In the genomic region with DNA sequence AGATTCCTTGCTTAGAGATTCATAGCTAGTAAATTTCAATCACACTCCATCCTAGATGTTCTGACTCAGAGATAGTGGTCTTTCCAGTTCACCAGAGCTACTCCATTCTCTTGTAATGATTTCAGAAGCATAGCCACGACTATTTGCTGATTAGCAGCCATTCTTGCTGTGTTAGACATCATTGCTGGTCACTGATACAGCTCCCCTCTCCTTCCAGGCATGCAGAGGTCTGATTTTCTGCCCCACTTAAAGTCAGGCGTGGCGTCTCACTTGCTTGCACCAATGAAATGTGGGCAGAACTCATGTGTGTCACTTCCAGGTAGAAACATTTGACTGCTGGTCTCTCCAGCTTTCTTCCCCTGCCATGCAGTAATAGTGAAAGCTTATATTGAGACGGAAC, we compare ENCODE assay signal across 19 cellular contexts.
A peak's percentile ranks its signal among the peaks of the same experiment; 100 is the strongest.
DNase-seq lines count a peak whose midpoint lies in the region; ATAC-seq, FAIRE-seq and TF ChIP-seq lines count a peak whose summit lies in the region.
"Had no signal": no experiment of that assay in that cellular context is flagged by ENCODE, and none has a peak within 500 bp of the region (broad histone marks: within the 10 kb centered on the region; RNA-seq: fewer than 3 reads in every experiment).

No MANE protein-coding gene starts in this region.

- no peak for FAIRE-seq in bronchial epithelial cell (lab: Jason Lieb, UNC)
- FAIRE-seq: endometrium, GM12878 had no signal

- CTCF ChIA-PET in activated naive CD4-positive, alpha-beta T cell treated with anti-CD3 and anti-CD28 coated beads, Interleukin-2, amount 10 ng/mL, durations not matched to agents 7 days and 5 days (lab: Charles Lee): interaction anchor here (0.6 kb wide), 1 partner anchor 679 kb away, joined by 3 read pairs; no protein-coding TSS in a partner anchor

- H3K4me3 ChIP-seq in bronchial epithelial cell (ENCODE audit: low read depth, low read length): no peak overlapping the region
- H3K4me3 ChIP-seq: breast epithelium, GM12878, mucosa of descending colon, prostate gland had no signal

- peaks cover 3% of the 10 kb centered on the region for H3K4me1 Mint-ChIP-seq in activated naive CD4-positive, alpha-beta T cell treated with anti-CD3 and anti-CD28 coated beads, Interleukin-2, amount 10 ng/mL, durations not matched to agents 7 days and 5 days

- H3K36me3 Mint-ChIP-seq in activated naive CD4-positive, alpha-beta T cell treated with anti-CD3 and anti-CD28 coated beads, Interleukin-2, amount 10 ng/mL, durations not matched to agents 7 days and 5 days: no peaks in the 10 kb centered on the region

- H3K27me3 Mint-ChIP-seq in activated naive CD4-positive, alpha-beta T cell treated with anti-CD3 and anti-CD28 coated beads, Interleukin-2, amount 10 ng/mL, durations not matched to agents 7 days and 5 days: no peaks in the 10 kb centered on the region
- H3K27me3 Mint-ChIP-seq: activated naive CD8-positive, alpha-beta T cell treated with anti-CD3 and anti-CD28 coated beads, Interleukin-2, amount 50 U/mL, for 24 hours; CD4-positive, alpha-beta T cell had no signal

- H3K9me3 Mint-ChIP-seq in activated naive CD4-positive, alpha-beta T cell treated with anti-CD3 and anti-CD28 coated beads, Interleukin-2, amount 10 ng/mL, durations not matched to agents 7 days and 5 days: no peaks in the 10 kb centered on the region
- H3K9me3 Mint-ChIP-seq: activated naive CD8-positive, alpha-beta T cell treated with anti-CD3 and anti-CD28 coated beads, Interleukin-2, amount 50 U/mL, for 24 hours; CD4-positive, alpha-beta T cell had no signal

- H3K36me3 ChIP-seq in bronchial epithelial cell (ENCODE audit: control insufficient read depth, insufficient read depth, low read length): no peaks in the 10 kb centered on the region
- H3K36me3 ChIP-seq: breast epithelium, prostate gland had no signal

- H3K27me3 ChIP-seq in bronchial epithelial cell (ENCODE audit: control insufficient read depth, insufficient read depth, low read length): no peaks in the 10 kb centered on the region
- H3K27me3 ChIP-seq: breast epithelium had no signal

- no peak overlapping the region for H3K27ac Mint-ChIP-seq in activated naive CD4-positive, alpha-beta T cell treated with anti-CD3 and anti-CD28 coated beads, Interleukin-2, amount 10 ng/mL, durations not matched to agents 7 days and 5 days
- H3K27ac Mint-ChIP-seq: activated naive CD8-positive, alpha-beta T cell treated with anti-CD3 and anti-CD28 coated beads, Interleukin-2, amount 50 U/mL, for 24 hours; CD4-positive, alpha-beta T cell had no signal

- no peak for TF ChIP-seq CTCF in bronchial epithelial cell (IDR thresholded peaks at IDR 0.05; ENCODE audit: insufficient read depth, low read length, severe bottlenecking)

- no peak for ATAC-seq in HG02885 (IDR thresholded peaks at IDR 0.05; ENCODE audit: poor library complexity, unreplicated experiment)
- ATAC-seq in stimulated activated naive CD8-positive, alpha-beta T cell treated with anti-CD3 and anti-CD28 coated beads, Interleukin-15, Interleukin-2, amounts not matched to agents 100 U/mL and 50 U/mL, for 24 hours: no peak
- ATAC-seq: activated naive CD8-positive, alpha-beta T cell treated with anti-CD3 and anti-CD28 coated beads, Interleukin-2, amount 50 U/mL, for 24 hours; GM12878; mucosa of descending colon had no signal

- H3K4me3 Mint-ChIP-seq in activated naive CD4-positive, alpha-beta T cell treated with anti-CD3 and anti-CD28 coated beads, Interleukin-2, amount 10 ng/mL, durations not matched to agents 7 days and 5 days: no peak overlapping the region
- H3K4me3 Mint-ChIP-seq: activated naive CD8-positive, alpha-beta T cell treated with anti-CD3 and anti-CD28 coated beads, Interleukin-2, amount 50 U/mL, for 24 hours; CD4-positive, alpha-beta T cell had no signal

- DNase-seq in M059J (ENCODE audit: low read depth): peak; percentile 20
- peak; percentile 68 for DNase-seq in bronchial epithelial cell (ENCODE audit: low read depth)
- peak; percentile 69 for DNase-seq in left kidney (ENCODE audit: low read depth, low spot score)
- DNase-seq in activated naive CD4-positive, alpha-beta T cell treated with anti-CD3 and anti-CD28 coated beads, Interleukin-2, amount 10 ng/mL, durations not matched to agents 7 days and 5 days: no peak
- no peak for DNase-seq in SKM-1 treated with dmso at 0.1 percent for 144 hours (lab: John Stamatoyannopoulos, UW; ENCODE audit: unreplicated experiment)
- DNase-seq in stimulated activated naive CD8-positive, alpha-beta T cell treated with anti-CD3 and anti-CD28 coated beads, Interleukin-15, Interleukin-2, amounts not matched to agents 100 U/mL and 50 U/mL, for 24 hours: no peak
- DNase-seq: activated CD4-positive, alpha-beta T cell treated with anti-CD3 and anti-CD28 coated beads for 48 hours; activated naive CD8-positive, alpha-beta T cell treated with anti-CD3 and anti-CD28 coated beads, Interleukin-2, amount 50 U/mL, for 24 hours; CD4-positive, alpha-beta T cell; cortex of kidney; mucosa of descending colon; NCI-H1694; NCI-H2171 treated with DMSO at 0.1 percent for 48 hours; NCI-H69 had no signal

Comparison
In these comparisons a context has a peak if more than half of its experiments do, and no peak if none do; other contexts are left out.
1. DNase-seq: peak in M059J (single experiment), bronchial epithelial cell (single experiment) and left kidney (single experiment); none in activated naive CD4-positive, alpha-beta T cell treated with anti-CD3 and anti-CD28 coated beads, Interleukin-2, amount 10 ng/mL, durations not matched to agents 7 days and 5 days (single experiment), SKM-1 treated with dmso at 0.1 percent for 144 hours (single experiment) and stimulated activated naive CD8-positive, alpha-beta T cell treated with anti-CD3 and anti-CD28 coated beads, Interleukin-15, Interleukin-2, amounts not matched to agents 100 U/mL and 50 U/mL, for 24 hours (single experiment).